8 cellular contexts compared by ENCODE assay signal in the genomic region with DNA sequence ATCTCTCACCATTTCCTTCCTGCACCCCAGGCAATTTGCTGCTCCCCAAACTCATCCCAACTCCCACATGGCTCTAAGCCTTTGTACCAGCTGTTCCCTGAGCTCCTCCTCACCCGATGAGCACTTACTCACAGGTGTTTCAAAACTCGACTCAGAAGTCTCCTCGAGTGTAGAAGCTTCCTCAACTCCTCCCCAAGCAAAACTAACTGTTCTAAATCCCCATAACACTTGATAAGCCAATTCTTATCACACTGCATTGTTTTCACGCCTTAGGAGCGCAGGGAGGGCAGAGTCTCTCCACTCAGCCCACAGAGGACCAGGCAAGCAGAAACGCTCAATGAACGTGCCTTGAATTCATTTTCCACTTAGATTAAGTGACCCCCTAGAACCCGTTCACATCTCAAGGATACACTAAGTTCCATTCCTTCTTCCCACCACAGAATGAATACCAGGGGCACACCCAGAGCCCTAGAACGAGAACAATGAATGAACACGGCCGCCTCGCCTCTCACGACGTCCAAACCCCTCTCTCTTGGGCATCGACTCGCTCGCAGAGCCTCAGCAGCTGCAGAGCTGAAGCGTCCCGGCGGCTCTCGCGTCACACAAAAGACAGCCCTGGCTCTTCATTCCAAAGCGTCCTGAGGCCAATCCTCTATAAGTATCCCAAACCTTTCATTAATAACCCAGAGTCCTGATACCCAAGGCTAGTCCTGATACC. TPM values are rescaled to one million over a fixed set of nuclear protein-coding genes. Genes with fewer than 3 reads are reported as not detected.
DNase-seq lines count a peak whose midpoint lies in the region; ATAC-seq and TF ChIP-seq lines count a peak whose summit lies in the region.

No MANE protein-coding gene starts in this region.

- ATAC-seq in SK-N-SH treated with all-trans-retinoic acid at 6 μM for 48 hours (peak; percentile 48), GM19351 (IDR thresholded peaks at IDR 0.05; ENCODE audit: unreplicated experiment) (no peak), HG03139 (IDR thresholded peaks at IDR 0.05; ENCODE audit: unreplicated experiment) (no peak)

- DNase-seq in AG08396 (ENCODE audit: low spot score) (peak; percentile 34), ascending aorta (ENCODE audit: low spot score in 2 of 2) (no peak), sigmoid colon (no peak)

- H3K4me3 ChIP-seq in HEK293 (ENCODE audit: low read depth, low read length) (peak overlapping the region; percentile 91), ascending aorta (peak overlapping the region; percentile 90 to 95), iPS-11a (ENCODE audit: low read depth, low read length) (peak overlapping the region; percentile 91), sigmoid colon (peak overlapping the region; percentile 72 to 100 (median 91))

- CTCF ChIA-PET in HEK293 (lab: Yijun Ruan, JAX), result interaction anchor here (1.0 kb wide), 1 partner anchor 100 kb away, joined by 3 read pairs; no protein-coding TSS in a partner anchor

- 1% methylated on average over 23 of the region's 23 CpGs for WGBS in sigmoid colon, 2 donors

- H3K4me1 ChIP-seq in HEK293 (ENCODE audit: control insufficient read depth, insufficient read depth, low read length) (peaks cover 22% of the 10 kb centered on the region), ascending aorta (peaks cover 6 to 33% of the 10 kb centered on the region in 2 donors), sigmoid colon (peaks cover 0 to 55% (median 48%) of the 10 kb centered on the region in 4 donors)

- POLR2A ChIA-PET in HEK293 (lab: Yijun Ruan, JAX), result interaction anchor here (0.7 to 2.2 kb wide), 3 partner anchors 18 to 107 kb away, joined by 3 to 4 read pairs (median 4); partner anchors contain the start of gene MKRN2

- no peaks in the 10 kb centered on the region for H3K9me3 ChIP-seq in HEK293 (ENCODE audit: control insufficient read depth, insufficient read depth, low read depth, low read length)
- H3K9me3 ChIP-seq in ascending aorta, result no peaks in the 10 kb centered on the region
- no peaks in the 10 kb centered on the region for H3K9me3 ChIP-seq in sigmoid colon

- H3K27me3 ChIP-seq in ascending aorta (no peaks in the 10 kb centered on the region), sigmoid colon (no peaks in the 10 kb centered on the region)

- H3K27ac ChIP-seq in HEK293 (ENCODE audit: extremely low read depth, low read depth, low read length), result peak overlapping the region; percentile 97
- peak overlapping the region; percentile 99 to 100 for H3K27ac ChIP-seq in ascending aorta
- H3K27ac ChIP-seq in sigmoid colon, result peak overlapping the region; percentile 94 to 100 (median 99)

- TF ChIP-seq EP300 in sigmoid colon (IDR thresholded peaks at IDR 0.05), result no peak

- TF ChIP-seq POLR2A in sigmoid colon (IDR thresholded peaks at IDR 0.05), result no peak

- intact Hi-C loops in ascending aorta (cut with DNase I), result loop anchor here (2.0 to 10.0 kb wide), 4 partner anchors 35 to 292 kb away; no protein-coding TSS in a partner anchor
- intact Hi-C loops in sigmoid colon (cut with DNase I), result loop anchor here (2.0 to 10.0 kb wide), 4 partner anchors 106 to 1482 kb away; partner anchors contain the start of genes MKRN2 and TSEN2

- TF ChIP-seq CTCF in HEK293 (tag by site-specific recombination; IDR thresholded peaks at IDR 0.05) (no peak), ascending aorta (IDR thresholded peaks at IDR 0.05) (no peak), sigmoid colon (IDR thresholded peaks at IDR 0.05) (no peak)

- H3K36me3 ChIP-seq in HEK293 (ENCODE audit: control insufficient read depth in 2 of 2, insufficient read depth in 1 of 2, low read length in 2 of 2), result no peaks in the 10 kb centered on the region
- H3K36me3 ChIP-seq in ascending aorta, result no peaks in the 10 kb centered on the region
- no peaks in the 10 kb centered on the region for H3K36me3 ChIP-seq in sigmoid colon

TF ChIP-seq in HEK293, 187 proteins besides CTCF, POLR2A, EP300 and RAD21 (continues in another document):
- TF ChIP-seq ZNF776 (tag by site-specific recombination; IDR thresholded peaks at IDR 0.05; ENCODE audit: borderline replicate concordance), result no peak
- no peak for TF ChIP-seq ZNF394 (tag by site-specific recombination; IDR thresholded peaks at IDR 0.05; ENCODE audit: borderline replicate concordance)
- 0 out of 2 replicates have a peak, but pooled peaks have one; percentile 46 for TF ChIP-seq ZNF596 (tag by site-specific recombination; IDR thresholded peaks at IDR 0.05)
- no peak for TF ChIP-seq OSR2 (tag by site-specific recombination; IDR thresholded peaks at IDR 0.05)
- TF ChIP-seq MZF1 (tag by site-specific recombination; IDR thresholded peaks at IDR 0.05; ENCODE audit: borderline replicate concordance), result peak; percentile 65; the same call in 1 of the 2 replicates
- no peak for TF ChIP-seq ZNF585B (tag by site-specific recombination; IDR thresholded peaks at IDR 0.05)
- TF ChIP-seq SCRT2 (tag by site-specific recombination; IDR thresholded peaks at IDR 0.05), result peak; percentile 28
- no peak for TF ChIP-seq TCF7L2 (IDR thresholded peaks at IDR 0.05; ENCODE audit: borderline replicate concordance, low read depth, low read length)
- no peak for TF ChIP-seq GFI1B (tag by site-specific recombination; IDR thresholded peaks at IDR 0.05)
- TF ChIP-seq SP3 (tag by site-specific recombination; IDR thresholded peaks at IDR 0.05), result no peak
- no peak for TF ChIP-seq ZNF416 (tag by site-specific recombination; IDR thresholded peaks at IDR 0.05)
- no peak for TF ChIP-seq ZSCAN18 (tag by site-specific recombination; IDR thresholded peaks at IDR 0.05)
- peak; percentile 79 for TF ChIP-seq ZBTB17 (tag by site-specific recombination; IDR thresholded peaks at IDR 0.05)
- no peak for TF ChIP-seq ZNF660 (tag by site-specific recombination; IDR thresholded peaks at IDR 0.05)
- no peak for TF ChIP-seq ZNF792 (tag by site-specific recombination; IDR thresholded peaks at IDR 0.05)

TF ChIP-seq in SK-N-SH treated with all-trans-retinoic acid at 6 μM for 48 hours, 23 proteins besides CTCF, POLR2A, EP300 and RAD21:
- TF ChIP-seq, protein P1, sequence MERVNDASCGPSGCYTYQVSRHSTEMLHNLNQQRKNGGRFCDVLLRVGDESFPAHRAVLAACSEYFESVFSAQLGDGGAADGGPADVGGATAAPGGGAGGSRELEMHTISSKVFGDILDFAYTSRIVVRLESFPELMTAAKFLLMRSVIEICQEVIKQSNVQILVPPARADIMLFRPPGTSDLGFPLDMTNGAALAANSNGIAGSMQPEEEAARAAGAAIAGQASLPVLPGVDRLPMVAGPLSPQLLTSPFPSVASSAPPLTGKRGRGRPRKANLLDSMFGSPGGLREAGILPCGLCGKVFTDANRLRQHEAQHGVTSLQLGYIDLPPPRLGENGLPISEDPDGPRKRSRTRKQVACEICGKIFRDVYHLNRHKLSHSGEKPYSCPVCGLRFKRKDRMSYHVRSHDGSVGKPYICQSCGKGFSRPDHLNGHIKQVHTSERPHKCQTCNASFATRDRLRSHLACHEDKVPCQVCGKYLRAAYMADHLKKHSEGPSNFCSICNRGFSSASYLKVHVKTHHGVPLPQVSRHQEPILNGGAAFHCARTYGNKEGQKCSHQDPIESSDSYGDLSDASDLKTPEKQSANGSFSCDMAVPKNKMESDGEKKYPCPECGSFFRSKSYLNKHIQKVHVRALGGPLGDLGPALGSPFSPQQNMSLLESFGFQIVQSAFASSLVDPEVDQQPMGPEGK (CRISPR knock-in tag; IDR thresholded peaks at IDR 0.05; ENCODE audit: borderline replicate concordance), result no peak
- TF ChIP-seq ZNF70 (CRISPR knock-in tag; IDR thresholded peaks at IDR 0.05), result no peak
- no peak for TF ChIP-seq ARNTL (CRISPR knock-in tag; IDR thresholded peaks at IDR 0.05; ENCODE audit: borderline replicate concordance, low read depth)
- TF ChIP-seq CSDC2 (CRISPR knock-in tag; IDR thresholded peaks at IDR 0.05), result no peak
- no peak for TF ChIP-seq ZC3H10 (CRISPR knock-in tag; IDR thresholded peaks at IDR 0.05)
- TF ChIP-seq OSR1 (CRISPR knock-in tag; IDR thresholded peaks at IDR 0.05), result no peak
- TF ChIP-seq ZFP3 (CRISPR knock-in tag; IDR thresholded peaks at IDR 0.05), result no peak
- TF ChIP-seq TOX (CRISPR knock-in tag; IDR thresholded peaks at IDR 0.05; ENCODE audit: borderline replicate concordance), result no peak
- TF ChIP-seq TCF4 (CRISPR knock-in tag; IDR thresholded peaks at IDR 0.05; ENCODE audit: borderline replicate concordance), result no peak
- no peak for TF ChIP-seq ISL1 (CRISPR knock-in tag; IDR thresholded peaks at IDR 0.05)
- TF ChIP-seq, protein P2, sequence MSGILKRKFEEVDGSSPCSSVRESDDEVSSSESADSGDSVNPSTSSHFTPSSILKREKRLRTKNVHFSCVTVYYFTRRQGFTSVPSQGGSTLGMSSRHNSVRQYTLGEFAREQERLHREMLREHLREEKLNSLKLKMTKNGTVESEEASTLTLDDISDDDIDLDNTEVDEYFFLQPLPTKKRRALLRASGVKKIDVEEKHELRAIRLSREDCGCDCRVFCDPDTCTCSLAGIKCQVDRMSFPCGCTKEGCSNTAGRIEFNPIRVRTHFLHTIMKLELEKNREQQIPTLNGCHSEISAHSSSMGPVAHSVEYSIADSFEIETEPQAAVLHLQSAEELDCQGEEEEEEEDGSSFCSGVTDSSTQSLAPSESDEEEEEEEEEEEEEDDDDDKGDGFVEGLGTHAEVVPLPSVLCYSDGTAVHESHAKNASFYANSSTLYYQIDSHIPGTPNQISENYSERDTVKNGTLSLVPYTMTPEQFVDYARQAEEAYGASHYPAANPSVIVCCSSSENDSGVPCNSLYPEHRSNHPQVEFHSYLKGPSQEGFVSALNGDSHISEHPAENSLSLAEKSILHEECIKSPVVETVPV (CRISPR knock-in tag; IDR thresholded peaks at IDR 0.05), result no peak

RNA-seq across cellular contexts. Expression of gene RAF1, which starts 1.2 kb away (rescaled TPM):
- total RNA-seq in ascending aorta, result 103 TPM
- total RNA-seq in sigmoid colon, result 100 to 1,000 TPM in 1 of 4 donors, 10 to 100 TPM in 3; 83.8 to 101 (median 95.1) TPM
- 10 to 100 TPM; 45.0 to 62.0 (median 56.0) TPM for polyA plus RNA-seq in sigmoid colon
